2 cellular contexts compared by ENCODE assay signal in genomic region chr10:96257944-96258343, GRCh38.
TF ChIP-seq lines count a peak whose summit lies in the region.

No MANE protein-coding gene starts in this region.

TF ChIP-seq in GM23338, 12 proteins besides CTCF, POLR2A, EP300 and RAD21 (continued from another document):
- no peak for TF ChIP-seq ZNF462 (CRISPR knock-in tag; IDR thresholded peaks at IDR 0.05)
- TF ChIP-seq, protein P1, sequence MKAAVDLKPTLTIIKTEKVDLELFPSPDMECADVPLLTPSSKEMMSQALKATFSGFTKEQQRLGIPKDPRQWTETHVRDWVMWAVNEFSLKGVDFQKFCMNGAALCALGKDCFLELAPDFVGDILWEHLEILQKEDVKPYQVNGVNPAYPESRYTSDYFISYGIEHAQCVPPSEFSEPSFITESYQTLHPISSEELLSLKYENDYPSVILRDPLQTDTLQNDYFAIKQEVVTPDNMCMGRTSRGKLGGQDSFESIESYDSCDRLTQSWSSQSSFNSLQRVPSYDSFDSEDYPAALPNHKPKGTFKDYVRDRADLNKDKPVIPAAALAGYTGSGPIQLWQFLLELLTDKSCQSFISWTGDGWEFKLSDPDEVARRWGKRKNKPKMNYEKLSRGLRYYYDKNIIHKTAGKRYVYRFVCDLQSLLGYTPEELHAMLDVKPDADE (IDR thresholded peaks at IDR 0.05), result no peak
- TF ChIP-seq EZH2phosphoT487 (IDR thresholded peaks at IDR 0.05; ENCODE audit: unreplicated experiment), result no peak
- TF ChIP-seq EZH2 (IDR thresholded peaks at IDR 0.05; ENCODE audit: low read depth, unreplicated experiment), result no peak
- TF ChIP-seq NANOG (IDR thresholded peaks at IDR 0.05; ENCODE audit: borderline replicate concordance), result no peak
- TF ChIP-seq ZNF331 (CRISPR knock-in tag; IDR thresholded peaks at IDR 0.05; ENCODE audit: low read depth), result no peak
- TF ChIP-seq, protein P2, sequence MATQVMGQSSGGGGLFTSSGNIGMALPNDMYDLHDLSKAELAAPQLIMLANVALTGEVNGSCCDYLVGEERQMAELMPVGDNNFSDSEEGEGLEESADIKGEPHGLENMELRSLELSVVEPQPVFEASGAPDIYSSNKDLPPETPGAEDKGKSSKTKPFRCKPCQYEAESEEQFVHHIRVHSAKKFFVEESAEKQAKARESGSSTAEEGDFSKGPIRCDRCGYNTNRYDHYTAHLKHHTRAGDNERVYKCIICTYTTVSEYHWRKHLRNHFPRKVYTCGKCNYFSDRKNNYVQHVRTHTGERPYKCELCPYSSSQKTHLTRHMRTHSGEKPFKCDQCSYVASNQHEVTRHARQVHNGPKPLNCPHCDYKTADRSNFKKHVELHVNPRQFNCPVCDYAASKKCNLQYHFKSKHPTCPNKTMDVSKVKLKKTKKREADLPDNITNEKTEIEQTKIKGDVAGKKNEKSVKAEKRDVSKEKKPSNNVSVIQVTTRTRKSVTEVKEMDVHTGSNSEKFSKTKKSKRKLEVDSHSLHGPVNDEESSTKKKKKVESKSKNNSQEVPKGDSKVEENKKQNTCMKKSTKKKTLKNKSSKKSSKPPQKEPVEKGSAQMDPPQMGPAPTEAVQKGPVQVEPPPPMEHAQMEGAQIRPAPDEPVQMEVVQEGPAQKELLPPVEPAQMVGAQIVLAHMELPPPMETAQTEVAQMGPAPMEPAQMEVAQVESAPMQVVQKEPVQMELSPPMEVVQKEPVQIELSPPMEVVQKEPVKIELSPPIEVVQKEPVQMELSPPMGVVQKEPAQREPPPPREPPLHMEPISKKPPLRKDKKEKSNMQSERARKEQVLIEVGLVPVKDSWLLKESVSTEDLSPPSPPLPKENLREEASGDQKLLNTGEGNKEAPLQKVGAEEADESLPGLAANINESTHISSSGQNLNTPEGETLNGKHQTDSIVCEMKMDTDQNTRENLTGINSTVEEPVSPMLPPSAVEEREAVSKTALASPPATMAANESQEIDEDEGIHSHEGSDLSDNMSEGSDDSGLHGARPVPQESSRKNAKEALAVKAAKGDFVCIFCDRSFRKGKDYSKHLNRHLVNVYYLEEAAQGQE (IDR thresholded peaks at IDR 0.05; ENCODE audit: unreplicated experiment), result no peak
TF ChIP-seq in GM23338: peak in this region for 0.

TF ChIP-seq in WTC11, 78 proteins besides CTCF, POLR2A, EP300 and RAD21 (continued from another document):
- no peak for TF ChIP-seq ZSCAN18 (CRISPR knock-in tag; IDR thresholded peaks at IDR 0.05)
- TF ChIP-seq, protein P3, sequence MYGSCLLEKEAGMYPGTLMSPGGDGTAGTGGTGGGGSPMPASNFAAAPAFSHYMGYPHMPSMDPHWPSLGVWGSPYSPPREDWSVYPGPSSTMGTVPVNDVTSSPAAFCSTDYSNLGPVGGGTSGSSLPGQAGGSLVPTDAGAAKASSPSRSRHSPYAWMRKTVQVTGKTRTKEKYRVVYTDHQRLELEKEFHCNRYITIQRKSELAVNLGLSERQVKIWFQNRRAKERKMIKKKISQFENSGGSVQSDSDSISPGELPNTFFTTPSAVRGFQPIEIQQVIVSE (CRISPR knock-in tag; IDR thresholded peaks at IDR 0.05; ENCODE audit: borderline replicate concordance), result no peak
- TF ChIP-seq, protein P4, sequence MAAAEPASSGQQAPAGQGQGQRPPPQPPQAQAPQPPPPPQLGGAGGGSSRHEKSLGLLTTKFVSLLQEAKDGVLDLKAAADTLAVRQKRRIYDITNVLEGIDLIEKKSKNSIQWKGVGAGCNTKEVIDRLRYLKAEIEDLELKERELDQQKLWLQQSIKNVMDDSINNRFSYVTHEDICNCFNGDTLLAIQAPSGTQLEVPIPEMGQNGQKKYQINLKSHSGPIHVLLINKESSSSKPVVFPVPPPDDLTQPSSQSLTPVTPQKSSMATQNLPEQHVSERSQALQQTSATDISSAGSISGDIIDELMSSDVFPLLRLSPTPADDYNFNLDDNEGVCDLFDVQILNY (CRISPR knock-in tag; IDR thresholded peaks at IDR 0.05), result no peak
- TF ChIP-seq, protein P5, sequence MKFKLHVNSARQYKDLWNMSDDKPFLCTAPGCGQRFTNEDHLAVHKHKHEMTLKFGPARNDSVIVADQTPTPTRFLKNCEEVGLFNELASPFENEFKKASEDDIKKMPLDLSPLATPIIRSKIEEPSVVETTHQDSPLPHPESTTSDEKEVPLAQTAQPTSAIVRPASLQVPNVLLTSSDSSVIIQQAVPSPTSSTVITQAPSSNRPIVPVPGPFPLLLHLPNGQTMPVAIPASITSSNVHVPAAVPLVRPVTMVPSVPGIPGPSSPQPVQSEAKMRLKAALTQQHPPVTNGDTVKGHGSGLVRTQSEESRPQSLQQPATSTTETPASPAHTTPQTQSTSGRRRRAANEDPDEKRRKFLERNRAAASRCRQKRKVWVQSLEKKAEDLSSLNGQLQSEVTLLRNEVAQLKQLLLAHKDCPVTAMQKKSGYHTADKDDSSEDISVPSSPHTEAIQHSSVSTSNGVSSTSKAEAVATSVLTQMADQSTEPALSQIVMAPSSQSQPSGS (CRISPR knock-in tag; IDR thresholded peaks at IDR 0.05; ENCODE audit: borderline replicate concordance, low read depth), result no peak
- TF ChIP-seq USF2 (CRISPR knock-in tag; IDR thresholded peaks at IDR 0.05), result no peak
